ENCODE assay signal across 8 cellular contexts in the genomic region with DNA sequence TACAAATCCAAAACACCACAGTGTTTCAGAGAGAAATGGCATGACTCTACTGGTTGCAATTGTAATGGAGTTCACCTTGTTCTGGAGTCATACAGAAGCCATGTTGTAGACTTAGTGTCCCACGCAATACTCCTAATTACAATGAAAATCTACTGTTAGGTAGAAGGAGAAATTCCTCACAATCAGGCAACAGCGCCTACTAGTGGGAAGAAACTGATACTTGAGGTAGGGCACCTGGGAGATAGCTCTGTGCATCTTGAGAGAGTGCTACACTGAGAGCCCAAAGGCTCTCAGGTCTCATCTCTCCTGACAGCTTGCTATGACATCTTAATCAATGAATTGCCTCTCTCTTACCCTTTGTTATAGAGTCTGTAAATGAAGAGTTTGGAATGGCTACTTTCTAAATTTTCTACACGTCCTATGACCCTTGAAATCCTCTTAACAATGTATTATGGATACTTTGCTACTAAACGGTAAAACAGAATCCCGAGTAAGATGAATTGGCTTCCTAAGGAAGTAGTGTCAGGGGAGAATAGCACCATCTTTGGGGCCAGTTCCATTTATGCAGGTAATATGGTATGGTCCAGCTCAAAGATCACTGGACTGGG.
A peak's percentile ranks its signal among the peaks of the same experiment; 100 is the strongest.
DNase-seq lines count a peak whose midpoint lies in the region; ATAC-seq and TF ChIP-seq lines count a peak whose summit lies in the region.

No MANE protein-coding gene starts in this region.

- H3K4me1 ChIP-seq in endodermal cell (ENCODE audit: control insufficient read depth, insufficient read depth, low read length) = no peaks in the 10 kb centered on the region

- ATAC-seq in HG03432 (IDR thresholded peaks at IDR 0.05; ENCODE audit: unreplicated experiment) = peak; percentile 50
- ATAC-seq in activated CD4-positive, alpha-beta T cell treated with anti-CD3 and anti-CD28 coated beads for 36 hours = no peak
- no peak for ATAC-seq in HG03045 (IDR thresholded peaks at IDR 0.05; ENCODE audit: unreplicated experiment)
- no peak for ATAC-seq in HG02678 (IDR thresholded peaks at IDR 0.05; ENCODE audit: unreplicated experiment)

- H3K36me3 Mint-ChIP-seq in activated CD4-positive, alpha-beta T cell treated with anti-CD3 and anti-CD28 coated beads for 36 hours (ENCODE audit: low read depth) = no peaks in the 10 kb centered on the region
- no peaks in the 10 kb centered on the region for H3K36me3 Mint-ChIP-seq in endodermal cell (ENCODE audit: low read depth)

- peaks cover 30% of the 10 kb centered on the region for H3K4me1 Mint-ChIP-seq in activated CD4-positive, alpha-beta T cell treated with anti-CD3 and anti-CD28 coated beads for 36 hours
- no peaks in the 10 kb centered on the region for H3K4me1 Mint-ChIP-seq in endodermal cell

- H3K9me3 Mint-ChIP-seq in activated CD4-positive, alpha-beta T cell treated with anti-CD3 and anti-CD28 coated beads for 36 hours (ENCODE audit: low read depth) = no peaks in the 10 kb centered on the region
- H3K9me3 Mint-ChIP-seq in endodermal cell = no peaks in the 10 kb centered on the region

- no peak overlapping the region for H3K4me3 ChIP-seq in endodermal cell (ENCODE audit: low read length)

- no peaks in the 10 kb centered on the region for H3K36me3 ChIP-seq in endodermal cell (ENCODE audit: control insufficient read depth, insufficient read depth, low read length)

- H3K27me3 ChIP-seq in endodermal cell (ENCODE audit: control insufficient read depth, insufficient read depth, low read length, poor library complexity, severe bottlenecking) = no peaks in the 10 kb centered on the region

- TF ChIP-seq CTCF in endodermal cell (conservative IDR thresholded peaks at IDR 0.05) = peak; percentile 91

- H3K27ac Mint-ChIP-seq in activated CD4-positive, alpha-beta T cell treated with anti-CD3 and anti-CD28 coated beads for 36 hours = no peak overlapping the region
- no peak overlapping the region for H3K27ac Mint-ChIP-seq in endodermal cell

- H3K27me3 Mint-ChIP-seq in activated CD4-positive, alpha-beta T cell treated with anti-CD3 and anti-CD28 coated beads for 36 hours = no peaks in the 10 kb centered on the region
- H3K27me3 Mint-ChIP-seq in endodermal cell (ENCODE audit: insufficient read depth) = no peaks in the 10 kb centered on the region

- no peak overlapping the region for H3K9ac ChIP-seq in endodermal cell (ENCODE audit: extremely low read depth, low read length, poor library complexity, severe bottlenecking)

- POLR2A ChIA-PET in activated CD4-positive, alpha-beta T cell treated with anti-CD3 and anti-CD28 coated beads for 36 hours (lab: Charles Lee) = no interaction called here

- no peak overlapping the region for H3K4me3 Mint-ChIP-seq in activated CD4-positive, alpha-beta T cell treated with anti-CD3 and anti-CD28 coated beads for 36 hours
- no peak overlapping the region for H3K4me3 Mint-ChIP-seq in endodermal cell

- H3K27ac ChIP-seq in endodermal cell (ENCODE audit: low read depth, low read length) = no peak overlapping the region

- DNase-seq in COR-L47 (lab: John Stamatoyannopoulos, UW) (peak; percentile 6), endodermal cell (peak; percentile 85), amniotic stem cell (lab: John Stamatoyannopoulos, UW) (no peak)
- peak; percentile 59 for DNase-seq in activated CD4-positive, alpha-beta T cell treated with anti-CD3 and anti-CD28 coated beads for 36 hours
- peak; percentile 40 for DNase-seq in stimulated activated CD4-positive, alpha-beta T cell treated with anti-CD3 and anti-CD28 coated beads, Interleukin-12 subunit alpha, Interleukin-12 subunit beta, amount 100 ng/mL, for 4 hours

- intact Hi-C loops in activated CD4-positive, alpha-beta T cell treated with anti-CD3 and anti-CD28 coated beads for 36 hours (cut with DNase I, micrococcal nuclease) = no loop called here

- no peaks in the 10 kb centered on the region for H3K9me3 ChIP-seq in endodermal cell (ENCODE audit: control insufficient read depth, low read length)

- WGBS in endodermal cell (ENCODE audit: insufficient coverage in 1 of 2, insufficient read length in 1 of 2), 2 experiments = 50 to 69% methylated on average over 1 to 5 of the region's 5 CpGs

- CTCF ChIA-PET in activated CD4-positive, alpha-beta T cell treated with anti-CD3 and anti-CD28 coated beads for 36 hours (lab: Charles Lee) = interaction anchor here (0.5 to 1.9 kb wide), 24 partner anchors 8 to 1015 kb away, joined by 3 to 13 read pairs (median 4); no protein-coding TSS in a partner anchor
